8 cellular contexts compared by ENCODE assay signal in the genomic region with DNA sequence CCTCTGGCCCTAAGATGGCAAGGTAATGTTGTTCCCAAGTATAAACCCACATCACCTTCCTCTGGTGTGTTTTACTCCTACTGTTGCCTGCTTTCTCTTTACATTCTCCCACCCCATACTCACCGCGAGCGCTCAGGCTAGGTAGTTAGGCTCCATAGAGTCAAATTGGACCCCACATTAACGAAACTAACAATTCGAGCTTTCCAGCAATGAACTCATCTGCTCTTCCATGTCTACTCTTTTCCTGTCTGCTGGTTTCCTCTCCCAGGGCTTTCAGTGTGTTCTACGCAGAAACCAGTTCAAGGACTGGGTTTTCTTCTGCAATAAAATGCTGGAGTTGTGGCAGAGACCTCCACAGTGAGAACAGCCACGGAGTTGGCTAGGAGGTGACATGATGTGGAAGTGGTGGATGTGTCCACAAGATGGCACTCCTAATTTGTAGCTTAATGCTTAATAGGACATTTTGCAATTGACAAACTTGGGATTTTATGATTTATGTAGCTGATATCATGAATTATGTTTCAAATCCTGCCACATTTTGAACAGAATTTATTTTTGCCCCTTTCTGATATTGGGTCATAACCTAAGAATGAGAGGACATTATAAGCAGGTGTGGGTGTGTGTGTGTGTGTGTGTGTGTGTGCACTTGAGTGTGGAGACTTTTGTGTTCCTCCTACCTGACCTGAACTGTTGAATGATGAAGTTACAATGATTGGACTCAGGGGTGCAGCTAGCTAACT. TPM values are rescaled to one million over a fixed set of nuclear protein-coding genes. Genes with fewer than 3 reads are reported as not detected.
A peak's percentile ranks its signal among the peaks of the same experiment; 100 is the strongest.
DNase-seq lines count a peak whose midpoint lies in the region; ATAC-seq and TF ChIP-seq lines count a peak whose summit lies in the region.

No MANE protein-coding gene starts in this region.

- H3K79me1 ChIP-seq in mesenchymal stem cell (replicated peaks; ENCODE audit: low read length, poor library complexity, severe bottlenecking) (peaks cover 7% of the 10 kb centered on the region), neuronal stem cell (ENCODE audit: low read depth, low read length) (no peaks in the 10 kb centered on the region)

- peaks cover 11% of the 10 kb centered on the region for H3K36me3 Mint-ChIP-seq in brain

- H3K23ac ChIP-seq in mesenchymal stem cell (ENCODE audit: low read length in 2 of 2): no peak overlapping the region
- no peak overlapping the region for H3K23ac ChIP-seq in neuronal stem cell (ENCODE audit: low read depth, low read length, poor library complexity)

- H4K91ac ChIP-seq in mesenchymal stem cell (ENCODE audit: low read length): no peak overlapping the region
- H4K91ac ChIP-seq in neuronal stem cell (ENCODE audit: low read depth, low read length, poor library complexity): no peak overlapping the region

- H3K14ac ChIP-seq in mesenchymal stem cell (ENCODE audit: low read length in 2 of 2): no peak overlapping the region
- H3K14ac ChIP-seq in neuronal stem cell (ENCODE audit: low read length): no peak overlapping the region

- no peak overlapping the region for H2BK15ac ChIP-seq in mesenchymal stem cell (ENCODE audit: low read depth, poor library complexity, severe bottlenecking)
- H2BK15ac ChIP-seq in neuronal stem cell (ENCODE audit: low read length): no peak overlapping the region

- no peak overlapping the region for H3K18ac ChIP-seq in mesenchymal stem cell (ENCODE audit: low read depth in 1 of 2, low read length in 2 of 2)
- no peak overlapping the region for H3K18ac ChIP-seq in neuronal stem cell (ENCODE audit: low read length)

- peak; percentile 76 for TF ChIP-seq CTCF in 22Rv1 (IDR thresholded peaks at IDR 0.05)
- peak; percentile 49 to 58 for TF ChIP-seq CTCF in brain (conservative IDR thresholded peaks at IDR 0.05)

- H3K9ac ChIP-seq in mesenchymal stem cell (ENCODE audit: low read length) (peak overlapping the region; percentile 98), neuronal stem cell (ENCODE audit: low read depth, low read length, poor library complexity) (no peak overlapping the region)

- H2BK120ac ChIP-seq in mesenchymal stem cell (ENCODE audit: low read depth, low read length) (no peak overlapping the region), neuronal stem cell (ENCODE audit: low read depth, low read length) (no peak overlapping the region)

- H3K4ac ChIP-seq in mesenchymal stem cell (ENCODE audit: low read depth in 1 of 2, low read length in 2 of 2): peak overlapping the region in 1 of 2 experiments; percentile 25
- H3K4ac ChIP-seq in neuronal stem cell (ENCODE audit: low read length): no peak overlapping the region

- H2BK5ac ChIP-seq in mesenchymal stem cell (ENCODE audit: low read depth, low read length, poor library complexity, severe bottlenecking) (no peak overlapping the region), neuronal stem cell (ENCODE audit: low read length) (no peak overlapping the region)

- H3K4me3 Mint-ChIP-seq in brain: peak overlapping the region; percentile 84 to 100 (median 99)

- 80% methylated on average over 7 of the region's 7 CpGs for WGBS in mesenchymal stem cell
- no CpG with 5 or more reads among the region's 7 CpGs for WGBS in neuronal stem cell (ENCODE audit: extremely low coverage in 2 of 2, insufficient read length in 2 of 2, insufficient replicate concordance in 1 of 2), 2 donors

- H4K8ac ChIP-seq in mesenchymal stem cell (ENCODE audit: low read length) (no peak overlapping the region), neuronal stem cell (ENCODE audit: low read depth, low read length) (no peak overlapping the region)

- no peaks in the 10 kb centered on the region for H3K27me3 ChIP-seq in mesenchymal stem cell (ENCODE audit: control insufficient read depth in 1 of 2, insufficient read depth in 1 of 2, low read length in 2 of 2)
- no peaks in the 10 kb centered on the region for H3K27me3 ChIP-seq in neuronal stem cell (ENCODE audit: control insufficient read depth in 3 of 3, insufficient read depth in 3 of 3, low read depth in 1 of 3, low read length in 3 of 3)

- no peaks in the 10 kb centered on the region for H3K9me3 ChIP-seq in mesenchymal stem cell (ENCODE audit: control insufficient read depth, low read length)
- no peaks in the 10 kb centered on the region for H3K9me3 ChIP-seq in neuronal stem cell (replicated peaks in 1 of 2; ENCODE audit: control insufficient read depth in 2 of 2, insufficient read depth in 1 of 2, low read depth in 1 of 2, low read length in 2 of 2)

- peaks cover 3% of the 10 kb centered on the region for H3K4me1 ChIP-seq in mesenchymal stem cell (ENCODE audit: control insufficient read depth, insufficient read depth, low read depth, low read length)
- H3K4me1 ChIP-seq in neuronal stem cell (ENCODE audit: control insufficient read depth in 2 of 2, insufficient read depth in 1 of 2, low read depth in 1 of 2, low read length in 2 of 2): peaks cover 8% of the 10 kb centered on the region in 2 donors

- H2AFZ ChIP-seq in mesenchymal stem cell (ENCODE audit: low read depth, low read length): no peak overlapping the region
- H2AFZ ChIP-seq in neuronal stem cell (ENCODE audit: low read length): no peak overlapping the region

- H3K9me3 Mint-ChIP-seq in brain: no peaks in the 10 kb centered on the region

- H3K4me2 ChIP-seq in mesenchymal stem cell (ENCODE audit: low read length, poor library complexity, severe bottlenecking) (no peak overlapping the region), neuronal stem cell (ENCODE audit: insufficient read depth, low read length, poor library complexity, severe bottlenecking) (no peak overlapping the region)

- peaks cover 51% of the 10 kb centered on the region for H3K4me1 Mint-ChIP-seq in brain

- H3K27me3 Mint-ChIP-seq in brain: peaks cover 20% of the 10 kb centered on the region

- no peak overlapping the region for H3K27ac ChIP-seq in 22Rv1
- H3K27ac ChIP-seq in mesenchymal stem cell (ENCODE audit: low read length, poor library complexity, severe bottlenecking): no peak overlapping the region
- no peak overlapping the region for H3K27ac ChIP-seq in neuronal stem cell (replicated peaks; ENCODE audit: low read length)

- DNase-seq in DMS114 treated with DMSO at 0.1 percent for 48 hours (lab: John Stamatoyannopoulos, UW; ENCODE audit: unreplicated experiment) (peak; percentile 16), NCI-H69 (lab: John Stamatoyannopoulos, UW) (peak; percentile 23), mesenchymal stem cell (peak; percentile 56), neuronal stem cell (ENCODE audit: low spot score) (no peak)

- H3K4me3 ChIP-seq in mesenchymal stem cell (ENCODE audit: insufficient read depth in 1 of 2, low read depth in 1 of 2, low read length in 2 of 2) (peak overlapping the region in 1 of 2 experiments; percentile 98), neuronal stem cell (ENCODE audit: low read length in 2 of 2) (no peak overlapping the region)

- peak overlapping the region; percentile 47 to 86 (median 74) for H3K27ac Mint-ChIP-seq in brain

- no peak overlapping the region for H2AK5ac ChIP-seq in mesenchymal stem cell (ENCODE audit: low read length, severe bottlenecking)
- H2AK5ac ChIP-seq in neuronal stem cell (ENCODE audit: low read depth, low read length): no peak overlapping the region

- peaks cover 0 to 3% of the 10 kb centered on the region in 2 experiments for H3K36me3 ChIP-seq in mesenchymal stem cell (ENCODE audit: control insufficient read depth in 1 of 2, insufficient read depth in 2 of 2, low read depth in 1 of 2, low read length in 2 of 2)
- peaks cover 0 to 13% of the 10 kb centered on the region in 2 donors for H3K36me3 ChIP-seq in neuronal stem cell (replicated peaks in 1 of 2; ENCODE audit: control insufficient read depth in 2 of 2, insufficient read depth in 2 of 2, low read length in 2 of 2)

- no peak for ATAC-seq in GM19023 (IDR thresholded peaks at IDR 0.05; ENCODE audit: unreplicated experiment)
- no peak for ATAC-seq in HG03521 (IDR thresholded peaks at IDR 0.05; ENCODE audit: unreplicated experiment)

- H2BK12ac ChIP-seq in mesenchymal stem cell (ENCODE audit: low read length in 2 of 2) (no peak overlapping the region), neuronal stem cell (ENCODE audit: low read length) (no peak overlapping the region)

RNA-seq across cellular contexts. Expression of gene UQCRC2, which starts 2.2 kb away (rescaled TPM):
- 174 TPM for polyA plus RNA-seq in brain (ENCODE audit: insufficient read depth, low read depth, low replicate concordance)
- polyA plus RNA-seq in mesenchymal stem cell (2013, experiment 1 of 2): 104 TPM
- polyA plus RNA-seq in mesenchymal stem cell (2013, experiment 2 of 2): 103 TPM
- polyA plus RNA-seq in neuronal stem cell (2013, experiment 1 of 2): 113 TPM
- polyA plus RNA-seq in neuronal stem cell (2013, experiment 2 of 2): 119 TPM

RNA-seq across cellular contexts. Expression of gene PDZD9, which starts 50.0 kb away (rescaled TPM):
- not detected for polyA plus RNA-seq in brain (ENCODE audit: insufficient read depth, low read depth, low replicate concordance)
- polyA plus RNA-seq in mesenchymal stem cell (2013, experiment 1 of 2): not detected
- polyA plus RNA-seq in mesenchymal stem cell (2013, experiment 2 of 2): not detected
- 0.07 TPM for polyA plus RNA-seq in neuronal stem cell (2013, experiment 1 of 2)
- polyA plus RNA-seq in neuronal stem cell (2013, experiment 2 of 2): 0.06 TPM

RNA-seq across cellular contexts. Expression of gene MOSMO, which starts 57.0 kb away (rescaled TPM):
- 7.8 TPM for polyA plus RNA-seq in brain (ENCODE audit: insufficient read depth, low read depth, low replicate concordance)
- polyA plus RNA-seq in mesenchymal stem cell (2013, experiment 1 of 2): 14.1 TPM
- polyA plus RNA-seq in mesenchymal stem cell (2013, experiment 2 of 2): 14.8 TPM
- polyA plus RNA-seq in neuronal stem cell (2013, experiment 1 of 2): 15.1 TPM
- 16.3 TPM for polyA plus RNA-seq in neuronal stem cell (2013, experiment 2 of 2)
